In genomic region chr17:31511176-31511540, GRCh38 we compare ENCODE assay signal across 11 cellular contexts.
DNase-seq lines count a peak whose midpoint lies in the region; ATAC-seq, FAIRE-seq and TF ChIP-seq lines count a peak whose summit lies in the region.
"Had no signal": no experiment of that assay in that cellular context is flagged by ENCODE, and none has a peak within 500 bp of the region (broad histone marks: within the 10 kb centered on the region; RNA-seq: fewer than 3 reads in every experiment).

No MANE protein-coding gene starts in this region.

- ATAC-seq in left ventricle myocardium superior, result no peak

- CTCF ChIA-PET in endothelial cell of umbilical vein (lab: Charles Lee), result interaction anchor here (0.7 to 2.9 kb wide), 7 partner anchors 11 to 332 kb away, joined by 3 to 10 read pairs (median 5); no protein-coding TSS in a partner anchor

- H3K9me3 ChIP-seq in right atrium auricular region, result no peaks in the 10 kb centered on the region
- no peaks in the 10 kb centered on the region for H3K9me3 ChIP-seq in endothelial cell of umbilical vein (replicated peaks; ENCODE audit: control insufficient read depth, insufficient read depth, low read length)

- H4K20me1 ChIP-seq in endothelial cell of umbilical vein (replicated peaks; ENCODE audit: control insufficient read depth, extremely low read depth, insufficient read depth, low read length), result no peaks in the 10 kb centered on the region

- POLR2A ChIA-PET in endothelial cell of umbilical vein (lab: Charles Lee), result no interaction called here

- no peak overlapping the region for H3K9ac ChIP-seq in endothelial cell of umbilical vein (replicated peaks; ENCODE audit: extremely low read depth, insufficient read depth, low read length)

- BruUV-seq in endothelial cell of umbilical vein (replicated peaks; lab: Mats Ljungman, UMichigan), result no TSS peak

- H3K4me1 ChIP-seq in right atrium auricular region (peaks cover 0 to 24% of the 10 kb centered on the region in 2 donors), endothelial cell of umbilical vein (ENCODE audit: control insufficient read depth, extremely low read depth, insufficient read depth, low read length) (no peaks in the 10 kb centered on the region)

- H3K79me2 ChIP-seq in endothelial cell of umbilical vein (ENCODE audit: control insufficient read depth, insufficient read depth, low read length), result no peaks in the 10 kb centered on the region

- dilution Hi-C loops in endothelial cell of umbilical vein (cut with MboI; ENCODE audit: extremely low pct_ligation_motif_present, low sequenced_read_pairs), result no loop called here

- H2AFZ ChIP-seq in endothelial cell of umbilical vein (ENCODE audit: low read depth, low read length), result no peak overlapping the region

- H3K27ac ChIP-seq in right atrium auricular region (peak overlapping the region; percentile 58 to 64), endothelial cell of umbilical vein (ENCODE audit: insufficient read depth, low read depth, low read length) (no peak overlapping the region)
- H3K27ac ChIP-seq: VCaP had no signal

- H3K27me3 ChIP-seq in right atrium auricular region, result no peaks in the 10 kb centered on the region
- H3K27me3 ChIP-seq in endothelial cell of umbilical vein (ENCODE audit: control insufficient read depth in 2 of 2, insufficient read depth in 2 of 2, low read length in 2 of 2), result peaks cover 2 to 3% of the 10 kb centered on the region in 2 experiments

- no peaks in the 10 kb centered on the region for H3K9me1 ChIP-seq in endothelial cell of umbilical vein (replicated peaks; ENCODE audit: control insufficient read depth, extremely low read depth, insufficient read depth, low read length)

- TF ChIP-seq CTCF in right atrium auricular region (IDR thresholded peaks at IDR 0.05), result no peak
- TF ChIP-seq CTCF in endothelial cell of umbilical vein (IDR thresholded peaks at IDR 0.05; ENCODE audit: extremely low read depth in 1 of 2, insufficient read depth in 1 of 2, low read depth in 1 of 2, low read length in 2 of 2), result no peak

- intact Hi-C loops in left ventricle myocardium superior (cut with micrococcal nuclease) (no loop called here), endothelial cell of umbilical vein (cut with micrococcal nuclease) (no loop called here)

- DNase-seq in right atrium auricular region (ENCODE audit: low spot score) (no peak), left ventricle myocardium superior (no peak), SHP77 treated with DMSO at 0.1 percent for 48 hours (lab: John Stamatoyannopoulos, UW) (peak; percentile 77), endothelial cell of umbilical vein (ENCODE audit: low read depth, low spot score) (peak; percentile 18), ureter (ENCODE audit: low spot score) (peak; percentile 72), NCI-H2227 (lab: John Stamatoyannopoulos, UW; ENCODE audit: unreplicated experiment) (no peak), iPS-NIHi11 (ENCODE audit: low spot score) (no peak)
- no peak for DNase-seq in central memory CD4-positive, alpha-beta T cell
- DNase-seq: MM.1S had no signal

- FAIRE-seq in endothelial cell of umbilical vein (lab: Jason Lieb, UNC), result no peak
- FAIRE-seq: RCC 7860 had no signal

- H3K36me3 ChIP-seq in right atrium auricular region, result no peaks in the 10 kb centered on the region
- H3K36me3 ChIP-seq in endothelial cell of umbilical vein (ENCODE audit: control insufficient read depth in 2 of 2, extremely low read depth in 1 of 2, insufficient read depth in 2 of 2, low read length in 2 of 2), result no peaks in the 10 kb centered on the region

- H3K4me3 ChIP-seq in right atrium auricular region (no peak overlapping the region), endothelial cell of umbilical vein (replicated peaks in 1 of 3; ENCODE audit: insufficient read depth in 1 of 3, low read depth in 1 of 3, low read length in 3 of 3) (no peak overlapping the region)

- TF ChIP-seq POLR2A in endothelial cell of umbilical vein (IDR thresholded peaks at IDR 0.05; ENCODE audit: low read depth, low read length), result no peak

- H3K4me2 ChIP-seq in endothelial cell of umbilical vein (ENCODE audit: insufficient read depth, low read length), result no peak overlapping the region

TF ChIP-seq in endothelial cell of umbilical vein, 7 proteins besides CTCF, POLR2A, EP300 and RAD21:
- no peak for TF ChIP-seq JUN (IDR thresholded peaks at IDR 0.05; ENCODE audit: borderline replicate concordance, insufficient read depth, insufficient read length, low read depth)
- no peak for TF ChIP-seq FOS (IDR thresholded peaks at IDR 0.05; ENCODE audit: borderline replicate concordance, insufficient read depth, low read length)
- no peak for TF ChIP-seq MAX (IDR thresholded peaks at IDR 0.05; ENCODE audit: insufficient read depth, insufficient read length)
- TF ChIP-seq GATA2 (IDR thresholded peaks at IDR 0.05; ENCODE audit: insufficient read depth, insufficient read length, low read depth, low read length), result no peak
- no peak for TF ChIP-seq POLR2AphosphoS5 (IDR thresholded peaks at IDR 0.05; ENCODE audit: insufficient read depth, low read depth, low read length)
- no peak for TF ChIP-seq EZH2 (IDR thresholded peaks at IDR 0.05; ENCODE audit: borderline replicate concordance, low read depth, low read length, severe bottlenecking)
- TF ChIP-seq MYC (IDR thresholded peaks at IDR 0.05; ENCODE audit: low read depth, low read length), result no peak

Comparison
In these comparisons a context has a peak if more than half of its experiments do, and no peak if none do; other contexts are left out.
1. DNase-seq: peak in SHP77 treated with DMSO at 0.1 percent for 48 hours (single experiment), endothelial cell of umbilical vein (single experiment) and ureter (single experiment); none in right atrium auricular region (single experiment), left ventricle myocardium superior (single experiment), NCI-H2227 (single experiment), central memory CD4-positive, alpha-beta T cell (single experiment) and iPS-NIHi11 (single experiment).